Comparison of ENCODE assay signal across 8 cellular contexts in genomic region chr1:244968431-244968830, GRCh38.
DNase-seq lines count a peak whose midpoint lies in the region; ATAC-seq, FAIRE-seq and TF ChIP-seq lines count a peak whose summit lies in the region.

No MANE protein-coding gene starts in this region.

- CTCF ChIA-PET in CD8-positive, alpha-beta T cell (lab: Charles Lee): no interaction called here

- H3K36me3 Mint-ChIP-seq in CD8-positive, alpha-beta T cell: peaks cover 13% of the 10 kb centered on the region
- no peaks in the 10 kb centered on the region for H3K36me3 Mint-ChIP-seq in T-helper 17 cell (ENCODE audit: low read depth)

- peak overlapping the region; percentile 71 for H3K27ac Mint-ChIP-seq in CD8-positive, alpha-beta T cell
- peak overlapping the region; percentile 99 for H3K27ac Mint-ChIP-seq in T-helper 17 cell

- no peaks in the 10 kb centered on the region for H3K27me3 Mint-ChIP-seq in CD8-positive, alpha-beta T cell (ENCODE audit: low read depth)
- H3K27me3 Mint-ChIP-seq in T-helper 17 cell: no peaks in the 10 kb centered on the region

- no peak for DNase-seq in CD8-positive, alpha-beta T cell
- DNase-seq in T-helper 17 cell: no peak
- peak; percentile 14 for DNase-seq in fibroblast of gingiva (ENCODE audit: low read depth)
- DNase-seq in osteoblast (ENCODE audit: insufficient read length, low spot score, missing footprints): no peak
- DNase-seq in foreskin keratinocyte: no peak
- DNase-seq in H54 (ENCODE audit: insufficient read length, low spot score): no peak
- DNase-seq in NCI-H146 (lab: John Stamatoyannopoulos, UW): no peak

- H3K36me3 ChIP-seq in CD8-positive, alpha-beta T cell (ENCODE audit: insufficient read depth, low read length): no peaks in the 10 kb centered on the region
- H3K36me3 ChIP-seq in osteoblast (ENCODE audit: insufficient read depth, low read length): no peaks in the 10 kb centered on the region

- peak overlapping the region; percentile 76 for H2AFZ ChIP-seq in osteoblast (ENCODE audit: low read length)

- H3K4me1 ChIP-seq in CD8-positive, alpha-beta T cell (ENCODE audit: insufficient read depth, low read length): peaks cover 15% of the 10 kb centered on the region
- peaks cover 35% of the 10 kb centered on the region for H3K4me1 ChIP-seq in osteoblast (ENCODE audit: insufficient read depth, low read length)
- H3K4me1 ChIP-seq in foreskin keratinocyte: peaks cover 12% of the 10 kb centered on the region

- H3K79me2 ChIP-seq in osteoblast (ENCODE audit: insufficient read depth, low read length): peaks cover 5% of the 10 kb centered on the region

- peak overlapping the region; percentile 79 for H3K4me2 ChIP-seq in osteoblast (ENCODE audit: insufficient read depth, low read length)

- ATAC-seq in CD8-positive, alpha-beta T cell: no peak
- ATAC-seq in T-helper 17 cell (no peak), foreskin keratinocyte (no peak), HG02571 (IDR thresholded peaks at IDR 0.05; ENCODE audit: unreplicated experiment) (no peak)

- no peak for TF ChIP-seq CTCF in CD8-positive, alpha-beta T cell (IDR thresholded peaks at IDR 0.05)
- TF ChIP-seq CTCF in osteoblast (IDR thresholded peaks at IDR 0.05; ENCODE audit: extremely low read depth, low read depth, low read length) (no peak), foreskin keratinocyte (conservative IDR thresholded peaks at IDR 0.05) (no peak)

- no peak overlapping the region for H3K4me3 Mint-ChIP-seq in CD8-positive, alpha-beta T cell
- no peak overlapping the region for H3K4me3 Mint-ChIP-seq in T-helper 17 cell

- intact Hi-C loops in CD8-positive, alpha-beta T cell (cut with DNase I, micrococcal nuclease): loop anchor here in 1 of 2 experiments (2.0 kb wide), 1 partner anchor 516 kb away; no protein-coding TSS in a partner anchor

- H3K4me3 ChIP-seq in CD8-positive, alpha-beta T cell (ENCODE audit: low read depth, low read length): no peak overlapping the region
- peak overlapping the region; percentile 89 for H3K4me3 ChIP-seq in osteoblast (ENCODE audit: insufficient read depth, low read length)

- H3K4me1 Mint-ChIP-seq in CD8-positive, alpha-beta T cell (ENCODE audit: low read depth): peaks cover 29% of the 10 kb centered on the region
- H3K4me1 Mint-ChIP-seq in T-helper 17 cell: peaks cover 27% of the 10 kb centered on the region

- H4K20me1 ChIP-seq in osteoblast (ENCODE audit: insufficient read depth, low read length): no peaks in the 10 kb centered on the region

- TF ChIP-seq POLR2A in H54 (IDR thresholded peaks at IDR 0.05; ENCODE audit: low read depth, low read length): no peak

- H3K9me3 Mint-ChIP-seq in CD8-positive, alpha-beta T cell: no peaks in the 10 kb centered on the region

- no peak overlapping the region for H3K27ac ChIP-seq in CD8-positive, alpha-beta T cell (ENCODE audit: low read depth, low read length)
- H3K27ac ChIP-seq in osteoblast (ENCODE audit: low read depth, low read length): peak overlapping the region; percentile 93
- no peak overlapping the region for H3K27ac ChIP-seq in foreskin keratinocyte

- H3K9me3 ChIP-seq in CD8-positive, alpha-beta T cell (ENCODE audit: low read length): no peaks in the 10 kb centered on the region
- H3K9me3 ChIP-seq in T-helper 17 cell (ENCODE audit: control insufficient read depth, low read length, poor library complexity, severe bottlenecking) (no peaks in the 10 kb centered on the region), osteoblast (ENCODE audit: low read depth, low read length) (no peaks in the 10 kb centered on the region)

- H3K27me3 ChIP-seq in CD8-positive, alpha-beta T cell (ENCODE audit: insufficient read depth, low read length): no peaks in the 10 kb centered on the region
- no peaks in the 10 kb centered on the region for H3K27me3 ChIP-seq in osteoblast (ENCODE audit: insufficient read depth, low read length)
- no peaks in the 10 kb centered on the region for H3K27me3 ChIP-seq in foreskin keratinocyte

- no peak for FAIRE-seq in H54 (lab: Jason Lieb, UNC)

- POLR2A ChIA-PET in CD8-positive, alpha-beta T cell (lab: Charles Lee): interaction anchor here (1.7 to 5.3 kb wide), 3 partner anchors 49 to 133 kb away, joined by 8 to 139 read pairs (median 127); partner anchors contain the start of genes COX20 and HNRNPU
